ENCODE assay signal across 9 cellular contexts in the genomic region with DNA sequence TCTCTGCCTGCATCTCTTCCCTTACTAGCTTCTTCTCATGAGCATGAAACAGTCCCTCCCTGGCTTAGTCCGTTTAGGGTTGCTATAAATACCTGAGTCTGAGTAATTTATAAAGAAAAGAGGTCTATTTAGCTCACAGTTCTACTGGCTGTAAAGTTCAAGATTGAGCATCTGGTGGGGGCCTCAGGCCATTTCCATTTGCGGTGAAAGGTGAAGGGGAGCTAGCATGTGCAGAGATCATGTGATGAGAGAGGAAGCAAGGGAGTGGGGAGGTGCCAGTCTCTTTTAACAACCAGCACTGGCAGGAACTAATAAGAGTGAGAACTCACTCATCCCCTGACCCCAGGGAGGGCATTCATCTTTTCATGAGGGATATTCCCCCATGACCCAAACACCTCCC.
DNase-seq lines count a peak whose midpoint lies in the region; ATAC-seq and TF ChIP-seq lines count a peak whose summit lies in the region.
"Had no signal": no experiment of that assay in that cellular context is flagged by ENCODE, and none has a peak within 500 bp of the region (broad histone marks: within the 10 kb centered on the region; RNA-seq: fewer than 3 reads in every experiment).

No MANE protein-coding gene starts in this region.

- no peak for TF ChIP-seq CTCF in GM12865 (IDR thresholded peaks at IDR 0.05; ENCODE audit: insufficient read depth, low read depth, low read length, missing control alignments)

- peak; percentile 77 for ATAC-seq in GM19372 (IDR thresholded peaks at IDR 0.05; ENCODE audit: low read depth, unreplicated experiment)
- ATAC-seq in HG02759 (IDR thresholded peaks at IDR 0.05; ENCODE audit: unreplicated experiment), result peak; percentile 85
- ATAC-seq in HG03565 (IDR thresholded peaks at IDR 0.05; ENCODE audit: unreplicated experiment), result peak; percentile 89

- H3K4me3 ChIP-seq in GM12865 (ENCODE audit: low read depth, low read length), result no peak overlapping the region

- intact Hi-C loops in posterior cingulate gyrus (cut with DNase I), result no loop called here

- DNase-seq in GM12865 (ENCODE audit: low read depth), result peak; percentile 54
- no peak for DNase-seq in posterior cingulate gyrus
- no peak for DNase-seq in activated effector memory CD4-positive, alpha-beta T cell treated with anti-CD3 and anti-CD28 coated beads, Interleukin-2, amount 50 U/mL, for 16 hours
- DNase-seq in activated gamma-delta T cell (lab: John Stamatoyannopoulos, UW), result no peak
- DNase-seq in SHP77 treated with DMSO at 0.1 percent for 48 hours (lab: John Stamatoyannopoulos, UW), result no peak
- DNase-seq: activated gamma-delta T cell treated with Interleukin-2 at 50 U/mL for 16 hours had no signal
